8 cellular contexts compared by ENCODE assay signal in the genomic region with DNA sequence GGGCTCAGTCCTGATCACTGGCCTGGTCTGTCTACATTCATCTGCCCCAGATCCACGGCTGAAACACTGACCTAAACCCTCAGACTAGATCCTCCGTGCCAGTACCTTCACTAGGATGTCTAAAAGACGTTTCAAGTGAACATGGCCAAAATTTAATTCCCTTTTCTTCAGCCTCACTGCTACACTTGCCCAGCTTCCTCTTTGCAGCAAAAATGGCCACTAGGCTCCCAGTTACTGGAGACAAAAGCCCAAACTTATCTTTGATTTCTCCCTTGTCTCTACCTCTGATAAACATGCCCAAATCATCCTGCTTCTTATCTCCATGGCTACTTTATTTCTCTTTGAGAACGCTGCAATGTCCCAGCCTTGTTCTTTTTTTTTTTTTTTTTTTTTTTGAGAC. TPM values are rescaled to one million over a fixed set of nuclear protein-coding genes. Genes with fewer than 3 reads are reported as not detected.
DNase-seq lines count a peak whose midpoint lies in the region; ATAC-seq and TF ChIP-seq lines count a peak whose summit lies in the region.

No MANE protein-coding gene starts in this region.

- peaks cover 29% of the 10 kb centered on the region for H3K4me1 ChIP-seq in PC-3 (ENCODE audit: insufficient read depth, low read length)

- no peak overlapping the region for H3K4me2 ChIP-seq in PC-3 (ENCODE audit: low read length)

- peaks cover 10% of the 10 kb centered on the region; the same call in 1 of the 2 replicates for H4K20me1 ChIP-seq in PC-3 (ENCODE audit: low read length)

- H3K27ac Mint-ChIP-seq in Calu3 (ENCODE audit: unreplicated experiment) = no peak overlapping the region
- peak overlapping the region; percentile 97 for H3K27ac Mint-ChIP-seq in central memory CD8-positive, alpha-beta T cell (ENCODE audit: low read depth)

- no peak overlapping the region for H2AFZ ChIP-seq in PC-3 (ENCODE audit: low read length)

- no peaks in the 10 kb centered on the region; the same call in 1 of the 2 replicates for H3K36me3 ChIP-seq in PC-3 (ENCODE audit: low read depth, low read length)

- no peak for ATAC-seq in central memory CD8-positive, alpha-beta T cell (replicated peaks; ENCODE audit: extremely low read depth, poor library complexity, severe bottlenecking)
- ATAC-seq in PC-3 = no peak

- H3F3A ChIP-seq in PC-3 (ENCODE audit: low read length, unreplicated experiment) = no peaks in the 10 kb centered on the region

- peak overlapping the region; percentile 93 for H3K4me3 Mint-ChIP-seq in Calu3 (ENCODE audit: low read depth, unreplicated experiment)
- peak overlapping the region; percentile 95 for H3K4me3 Mint-ChIP-seq in central memory CD8-positive, alpha-beta T cell

- no peaks in the 10 kb centered on the region for H3K9me3 ChIP-seq in PC-3 (ENCODE audit: low read length)

- DNase-seq in Calu3 = no peak
- DNase-seq in NB4 (ENCODE audit: low read depth) = peak; percentile 68
- DNase-seq in central memory CD8-positive, alpha-beta T cell (ENCODE audit: low spot score in 2 of 2) = no peak
- DNase-seq in pons (ENCODE audit: low spot score) = peak; percentile 36
- DNase-seq in PC-3 = no peak
- DNase-seq in G401 (ENCODE audit: low spot score) = no peak
- no peak for DNase-seq in Ammon's horn (ENCODE audit: low spot score)
- DNase-seq in cortex of kidney (lab: John Stamatoyannopoulos, UW) = no peak

- H3K4me1 Mint-ChIP-seq in Calu3 (ENCODE audit: low read depth, unreplicated experiment) = peaks cover 11% of the 10 kb centered on the region
- H3K4me1 Mint-ChIP-seq in central memory CD8-positive, alpha-beta T cell = peaks cover 63% of the 10 kb centered on the region

- intact Hi-C loops in Calu3 (cut with micrococcal nuclease; ENCODE audit: unreplicated experiment) = no loop called here
- intact Hi-C loops in PC-3 (cut with micrococcal nuclease) = no loop called here

- POLR2A ChIA-PET in PC-3 (lab: Charles Lee; ENCODE audit: unreplicated experiment) = interaction anchor here (0.7 kb wide), 1 partner anchor 157 kb away, joined by 28 read pairs; no protein-coding TSS in a partner anchor

- no peaks in the 10 kb centered on the region for H3K27me3 ChIP-seq in PC-3 (ENCODE audit: low read length)

- H3K4me3 ChIP-seq in NB4 (ENCODE audit: low read depth, low read length) (peak overlapping the region; percentile 99), PC-3 (ENCODE audit: low read length) (no peak overlapping the region)

- BruUV-seq in Calu3 (replicated peaks; lab: Mats Ljungman, UMichigan) = no TSS peak
- no TSS peak for BruUV-seq in PC-3 (replicated peaks; lab: Mats Ljungman, UMichigan)

- H3K9ac ChIP-seq in PC-3 (ENCODE audit: low read length) = no peak overlapping the region

- H3K79me2 ChIP-seq in PC-3 (ENCODE audit: low read length) = peaks cover 32% of the 10 kb centered on the region

- peaks cover 25% of the 10 kb centered on the region for H3K27me3 Mint-ChIP-seq in Calu3 (ENCODE audit: unreplicated experiment)
- no peaks in the 10 kb centered on the region for H3K27me3 Mint-ChIP-seq in central memory CD8-positive, alpha-beta T cell

- in situ Hi-C loops in G401 (cut with HindIII; ENCODE audit: low sequenced_read_pairs) = no loop called here

- CTCF ChIA-PET in Calu3 (lab: Charles Lee) = interaction anchor here (0.6 to 2.7 kb wide), 4 partner anchors 11 to 258 kb away, joined by 4 to 15 read pairs (median 6); a partner anchor contains a TSS
- CTCF ChIA-PET in PC-3 (lab: Charles Lee) = interaction anchor here (0.7 kb wide), 1 partner anchor 11 kb away, joined by 5 read pairs; a partner anchor contains a TSS

- no peak for TF ChIP-seq POLR2A in NB4 (IDR thresholded peaks at IDR 0.05; ENCODE audit: extremely low read depth, insufficient read length)

- no peaks in the 10 kb centered on the region for H3K9me2 ChIP-seq in PC-3 (replicated peaks; ENCODE audit: low read length)

- peaks cover 37% of the 10 kb centered on the region for H3K36me3 Mint-ChIP-seq in Calu3 (ENCODE audit: insufficient read depth, unreplicated experiment)
- H3K36me3 Mint-ChIP-seq in central memory CD8-positive, alpha-beta T cell (ENCODE audit: insufficient read depth) = peaks cover 39% of the 10 kb centered on the region

- TF ChIP-seq CTCF in Calu3 (IDR thresholded peaks at IDR 0.05; ENCODE audit: unreplicated experiment) = no peak
- no peak for TF ChIP-seq CTCF in NB4 (IDR thresholded peaks at IDR 0.05; ENCODE audit: low read depth, low read length)
- no peak for TF ChIP-seq CTCF in PC-3 (conservative IDR thresholded peaks at IDR 0.05; ENCODE audit: low read depth, low read length)

- H3K9me3 Mint-ChIP-seq in Calu3 (ENCODE audit: low read depth, unreplicated experiment) = no peaks in the 10 kb centered on the region
- no peaks in the 10 kb centered on the region for H3K9me3 Mint-ChIP-seq in central memory CD8-positive, alpha-beta T cell

- H3K27ac ChIP-seq in PC-3 (ENCODE audit: low read length) = no peak overlapping the region

RNA-seq across cellular contexts. Expression of a gene that starts 1.6 kb away (rescaled TPM):
- total RNA-seq in Calu3 (2022) (14.7 and 16.8 TPM in 2 replicates), PC-3 (2014; rRNA removed) (20.0 and 21.4 TPM in 2 replicates)
- 23.2 and 31.8 TPM in 2 replicates for total RNA-seq in G401 (2014; rRNA removed; shearing (Covaris generic))

RNA-seq across cellular contexts. Expression of a gene that starts 6.5 kb away (rescaled TPM):
- total RNA-seq in Calu3 (2022) (0.44 and 0.71 TPM in 2 replicates), PC-3 (2014; rRNA removed) (1.6 and 3.9 TPM in 2 replicates)
- total RNA-seq in G401 (2014; rRNA removed; shearing (Covaris generic)) = 10.1 TPM in 1 of 2 replicates, not detected in the other

RNA-seq across cellular contexts. Expression of a gene that starts 11.0 kb away (rescaled TPM):
- 29.2 and 31.2 TPM in 2 replicates for total RNA-seq in Calu3 (2022)
- 143 and 156 TPM in 2 replicates for total RNA-seq in PC-3 (2014; rRNA removed)
- total RNA-seq in G401 (2014; rRNA removed; shearing (Covaris generic)) = 45.0 and 45.4 TPM in 2 replicates

RNA-seq across cellular contexts. Expression of a gene that starts 11.6 kb away (rescaled TPM):
- total RNA-seq in Calu3 (2022) = 21.0 and 21.8 TPM in 2 replicates
- 40.9 and 56.9 TPM in 2 replicates for total RNA-seq in PC-3 (2014; rRNA removed)
- 26.7 and 27.3 TPM in 2 replicates for total RNA-seq in G401 (2014; rRNA removed; shearing (Covaris generic))

RNA-seq across cellular contexts. Expression of a gene that starts 11.7 kb away (rescaled TPM):
- total RNA-seq in Calu3 (2022) (19.4 and 19.7 TPM in 2 replicates), PC-3 (2014; rRNA removed) (37.1 and 44.3 TPM in 2 replicates)
- total RNA-seq in G401 (2014; rRNA removed; shearing (Covaris generic)) = 18.3 and 31.4 TPM in 2 replicates

Comparison
In these comparisons a context has a peak if more than half of its experiments do, and no peak if none do; other contexts are left out.
1. DNase-seq: peak in NB4 (single experiment) and pons (single experiment); none in Calu3 (single experiment), central memory CD8-positive, alpha-beta T cell (0 of 2), PC-3 (single experiment), G401 (single experiment), Ammon's horn (single experiment) and cortex of kidney (single experiment).